ENCODE assay signal across 1 cellular context in the genomic region with DNA sequence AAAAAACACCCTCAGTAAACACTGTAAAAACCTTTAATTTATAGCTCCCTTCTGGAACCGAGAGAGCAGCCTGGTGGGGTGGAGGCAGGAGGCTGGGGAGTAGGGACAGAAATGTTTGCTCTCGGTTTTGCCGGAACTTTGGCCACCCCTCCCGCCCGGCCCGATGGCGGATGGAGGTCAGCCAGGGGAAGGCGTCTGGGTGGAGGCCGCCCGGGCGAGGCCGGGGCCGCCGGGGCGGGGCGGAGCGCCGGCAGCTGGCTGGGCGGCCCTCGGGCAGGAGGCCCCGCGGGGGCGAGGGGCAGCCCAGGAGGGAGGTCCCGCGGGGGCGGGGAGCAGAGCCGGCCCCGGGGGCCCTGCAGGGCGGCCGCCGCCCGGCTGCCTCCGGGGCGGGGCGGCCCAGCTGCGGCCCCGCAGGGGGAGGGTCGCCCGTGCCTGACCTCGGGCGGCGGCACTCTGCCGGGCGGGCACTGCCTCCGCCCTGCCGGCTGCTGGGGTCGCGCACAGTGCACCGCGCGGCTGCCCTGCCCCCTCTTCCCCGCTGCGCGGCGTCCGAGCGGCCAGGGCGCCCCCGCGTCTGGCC.
TF ChIP-seq lines count a peak whose summit lies in the region.

No MANE protein-coding gene starts in this region.

TF ChIP-seq in GM12878, 131 proteins besides CTCF, POLR2A, EP300 and RAD21 (continued from another document and continues in another):
- TF ChIP-seq NR2C2 (IDR thresholded peaks at IDR 0.05; ENCODE audit: borderline replicate concordance, control insufficient read depth, insufficient read length, low read depth) (no peak), NFYA (IDR thresholded peaks at IDR 0.05; ENCODE audit: borderline replicate concordance, low read depth, low read length) (no peak), HDAC2 (IDR thresholded peaks at IDR 0.05) (no peak), JUND (IDR thresholded peaks at IDR 0.05; ENCODE audit: low read depth, low read length) (no peak), MYC (IDR thresholded peaks at IDR 0.05; ENCODE audit: insufficient read depth, insufficient read length, insufficient replicate concordance, low read length, severe bottlenecking) (no peak), LARP7 (IDR thresholded peaks at IDR 0.05) (peak; percentile 71), CREB1 (IDR thresholded peaks at IDR 0.05; ENCODE audit: low read depth) (peak; percentile 32; the same call in 1 of the 2 replicates), CHD2 (IDR thresholded peaks at IDR 0.05; ENCODE audit: borderline replicate concordance, low read depth, low read length) (no peak), CBX3 (IDR thresholded peaks at IDR 0.05; ENCODE audit: borderline replicate concordance, low read depth) (no peak), PML (IDR thresholded peaks at IDR 0.05; ENCODE audit: low read length) (no peak), POLR2AphosphoS5 (IDR thresholded peaks at IDR 0.05; ENCODE audit: low read length) (peak; percentile 74), SMARCA5 (IDR thresholded peaks at IDR 0.05) (peak; percentile 73; the same call in 1 of the 2 replicates), SP1 (IDR thresholded peaks at IDR 0.05; ENCODE audit: low read depth, low read length) (peak; percentile 88), SUZ12 (IDR thresholded peaks at IDR 0.05; ENCODE audit: unreplicated experiment) (no peak), BMI1 (IDR thresholded peaks at IDR 0.05; ENCODE audit: borderline replicate concordance) (no peak), YY1 (IDR thresholded peaks at IDR 0.05; ENCODE audit: low read depth, low read length) (peak; percentile 79), GATAD2B (conservative IDR thresholded peaks at IDR 0.05; ENCODE audit: low read depth) (peak; percentile 38), ZNF207 (IDR thresholded peaks at IDR 0.05; ENCODE audit: borderline replicate concordance) (no peak), RFX5 (IDR thresholded peaks at IDR 0.05; ENCODE audit: low read depth, low read length) (no peak), SIX5 (IDR thresholded peaks at IDR 0.05; ENCODE audit: low read depth, low read length, severe bottlenecking) (no peak), KDM1A (IDR thresholded peaks at IDR 0.05; ENCODE audit: borderline replicate concordance) (no peak), DPF2 (IDR thresholded peaks at IDR 0.05) (0 out of 2 replicates have a peak, but pooled peaks have one; percentile 70), CEBPB (IDR thresholded peaks at IDR 0.05; ENCODE audit: borderline replicate concordance in 1 of 2, low read depth in 2 of 2, low read length in 2 of 2) (no peak), HDAC6 (IDR thresholded peaks at IDR 0.05; ENCODE audit: unreplicated experiment) (no peak), RUNX3 (IDR thresholded peaks at IDR 0.05; ENCODE audit: low read length) (no peak; the same call in 1 of the 2 replicates), POU2F2 (IDR thresholded peaks at IDR 0.05; ENCODE audit: borderline replicate concordance, low read depth, low read length) (no peak), SMC3 (IDR thresholded peaks at IDR 0.05; ENCODE audit: borderline replicate concordance, low read length) (no peak), MTA2 (IDR thresholded peaks at IDR 0.05; ENCODE audit: low read depth) (no peak), STAT1 (conservative IDR thresholded peaks at IDR 0.05) (no peak), SPI1 (IDR thresholded peaks at IDR 0.05; ENCODE audit: borderline replicate concordance, insufficient read depth, low read depth, low read length) (no peak), ETV6 (conservative IDR thresholded peaks at IDR 0.05 in 1 of 2, IDR thresholded peaks at IDR 0.05 in 1 of 2; ENCODE audit: borderline replicate concordance in 1 of 2, low read depth in 1 of 2) (no peak), ZNF217 (IDR thresholded peaks at IDR 0.05) (0 out of 2 replicates have a peak, but pooled peaks have one; percentile 71), BACH1 (IDR thresholded peaks at IDR 0.05; ENCODE audit: borderline replicate concordance) (peak; percentile 55; the same call in 1 of the 2 replicates), KLF5 (IDR thresholded peaks at IDR 0.05; ENCODE audit: partially characterized antibody) (no peak), CHD4 (IDR thresholded peaks at IDR 0.05) (no peak), KAT2A (conservative IDR thresholded peaks at IDR 0.05; ENCODE audit: control insufficient read depth, low read depth, low read length) (no peak), IKZF2 (IDR thresholded peaks at IDR 0.05) (no peak), ATF7 (IDR thresholded peaks at IDR 0.05; ENCODE audit: low read depth) (no peak), ZBED1 (IDR thresholded peaks at IDR 0.05; ENCODE audit: borderline replicate concordance) (no peak), SREBF2 (IDR thresholded peaks at IDR 0.05; ENCODE audit: low read length) (no peak)
- TF ChIP-seq, protein P1, sequence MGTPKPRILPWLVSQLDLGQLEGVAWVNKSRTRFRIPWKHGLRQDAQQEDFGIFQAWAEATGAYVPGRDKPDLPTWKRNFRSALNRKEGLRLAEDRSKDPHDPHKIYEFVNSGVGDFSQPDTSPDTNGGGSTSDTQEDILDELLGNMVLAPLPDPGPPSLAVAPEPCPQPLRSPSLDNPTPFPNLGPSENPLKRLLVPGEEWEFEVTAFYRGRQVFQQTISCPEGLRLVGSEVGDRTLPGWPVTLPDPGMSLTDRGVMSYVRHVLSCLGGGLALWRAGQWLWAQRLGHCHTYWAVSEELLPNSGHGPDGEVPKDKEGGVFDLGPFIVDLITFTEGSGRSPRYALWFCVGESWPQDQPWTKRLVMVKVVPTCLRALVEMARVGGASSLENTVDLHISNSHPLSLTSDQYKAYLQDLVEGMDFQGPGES (IDR thresholded peaks at IDR 0.05) = no peak
- TF ChIP-seq, protein P2, sequence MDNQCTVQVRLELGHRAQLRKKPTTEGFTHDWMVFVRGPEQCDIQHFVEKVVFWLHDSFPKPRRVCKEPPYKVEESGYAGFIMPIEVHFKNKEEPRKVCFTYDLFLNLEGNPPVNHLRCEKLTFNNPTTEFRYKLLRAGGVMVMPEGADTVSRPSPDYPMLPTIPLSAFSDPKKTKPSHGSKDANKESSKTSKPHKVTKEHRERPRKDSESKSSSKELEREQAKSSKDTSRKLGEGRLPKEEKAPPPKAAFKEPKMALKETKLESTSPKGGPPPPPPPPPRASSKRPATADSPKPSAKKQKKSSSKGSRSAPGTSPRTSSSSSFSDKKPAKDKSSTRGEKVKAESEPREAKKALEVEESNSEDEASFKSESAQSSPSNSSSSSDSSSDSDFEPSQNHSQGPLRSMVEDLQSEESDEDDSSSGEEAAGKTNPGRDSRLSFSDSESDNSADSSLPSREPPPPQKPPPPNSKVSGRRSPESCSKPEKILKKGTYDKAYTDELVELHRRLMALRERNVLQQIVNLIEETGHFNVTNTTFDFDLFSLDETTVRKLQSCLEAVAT (IDR thresholded peaks at IDR 0.05) = no peak
- TF ChIP-seq, protein P3, sequence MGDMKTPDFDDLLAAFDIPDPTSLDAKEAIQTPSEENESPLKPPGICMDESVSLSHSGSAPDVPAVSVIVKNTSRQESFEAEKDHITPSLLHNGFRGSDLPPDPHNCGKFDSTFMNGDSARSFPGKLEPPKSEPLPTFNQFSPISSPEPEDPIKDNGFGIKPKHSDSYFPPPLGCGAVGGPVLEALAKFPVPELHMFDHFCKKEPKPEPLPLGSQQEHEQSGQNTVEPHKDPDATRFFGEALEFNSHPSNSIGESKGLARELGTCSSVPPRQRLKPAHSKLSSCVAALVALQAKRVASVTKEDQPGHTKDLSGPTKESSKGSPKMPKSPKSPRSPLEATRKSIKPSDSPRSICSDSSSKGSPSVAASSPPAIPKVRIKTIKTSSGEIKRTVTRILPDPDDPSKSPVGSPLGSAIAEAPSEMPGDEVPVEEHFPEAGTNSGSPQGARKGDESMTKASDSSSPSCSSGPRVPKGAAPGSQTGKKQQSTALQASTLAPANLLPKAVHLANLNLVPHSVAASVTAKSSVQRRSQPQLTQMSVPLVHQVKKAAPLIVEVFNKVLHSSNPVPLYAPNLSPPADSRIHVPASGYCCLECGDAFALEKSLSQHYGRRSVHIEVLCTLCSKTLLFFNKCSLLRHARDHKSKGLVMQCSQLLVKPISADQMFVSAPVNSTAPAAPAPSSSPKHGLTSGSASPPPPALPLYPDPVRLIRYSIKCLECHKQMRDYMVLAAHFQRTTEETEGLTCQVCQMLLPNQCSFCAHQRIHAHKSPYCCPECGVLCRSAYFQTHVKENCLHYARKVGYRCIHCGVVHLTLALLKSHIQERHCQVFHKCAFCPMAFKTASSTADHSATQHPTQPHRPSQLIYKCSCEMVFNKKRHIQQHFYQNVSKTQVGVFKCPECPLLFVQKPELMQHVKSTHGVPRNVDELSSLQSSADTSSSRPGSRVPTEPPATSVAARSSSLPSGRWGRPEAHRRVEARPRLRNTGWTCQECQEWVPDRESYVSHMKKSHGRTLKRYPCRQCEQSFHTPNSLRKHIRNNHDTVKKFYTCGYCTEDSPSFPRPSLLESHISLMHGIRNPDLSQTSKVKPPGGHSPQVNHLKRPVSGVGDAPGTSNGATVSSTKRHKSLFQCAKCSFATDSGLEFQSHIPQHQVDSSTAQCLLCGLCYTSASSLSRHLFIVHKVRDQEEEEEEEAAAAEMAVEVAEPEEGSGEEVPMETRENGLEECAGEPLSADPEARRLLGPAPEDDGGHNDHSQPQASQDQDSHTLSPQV (IDR thresholded peaks at IDR 0.05) = no peak
- TF ChIP-seq, protein P4, sequence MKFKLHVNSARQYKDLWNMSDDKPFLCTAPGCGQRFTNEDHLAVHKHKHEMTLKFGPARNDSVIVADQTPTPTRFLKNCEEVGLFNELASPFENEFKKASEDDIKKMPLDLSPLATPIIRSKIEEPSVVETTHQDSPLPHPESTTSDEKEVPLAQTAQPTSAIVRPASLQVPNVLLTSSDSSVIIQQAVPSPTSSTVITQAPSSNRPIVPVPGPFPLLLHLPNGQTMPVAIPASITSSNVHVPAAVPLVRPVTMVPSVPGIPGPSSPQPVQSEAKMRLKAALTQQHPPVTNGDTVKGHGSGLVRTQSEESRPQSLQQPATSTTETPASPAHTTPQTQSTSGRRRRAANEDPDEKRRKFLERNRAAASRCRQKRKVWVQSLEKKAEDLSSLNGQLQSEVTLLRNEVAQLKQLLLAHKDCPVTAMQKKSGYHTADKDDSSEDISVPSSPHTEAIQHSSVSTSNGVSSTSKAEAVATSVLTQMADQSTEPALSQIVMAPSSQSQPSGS (IDR thresholded peaks at IDR 0.05; ENCODE audit: low read length) = no peak
- TF ChIP-seq, protein P5, sequence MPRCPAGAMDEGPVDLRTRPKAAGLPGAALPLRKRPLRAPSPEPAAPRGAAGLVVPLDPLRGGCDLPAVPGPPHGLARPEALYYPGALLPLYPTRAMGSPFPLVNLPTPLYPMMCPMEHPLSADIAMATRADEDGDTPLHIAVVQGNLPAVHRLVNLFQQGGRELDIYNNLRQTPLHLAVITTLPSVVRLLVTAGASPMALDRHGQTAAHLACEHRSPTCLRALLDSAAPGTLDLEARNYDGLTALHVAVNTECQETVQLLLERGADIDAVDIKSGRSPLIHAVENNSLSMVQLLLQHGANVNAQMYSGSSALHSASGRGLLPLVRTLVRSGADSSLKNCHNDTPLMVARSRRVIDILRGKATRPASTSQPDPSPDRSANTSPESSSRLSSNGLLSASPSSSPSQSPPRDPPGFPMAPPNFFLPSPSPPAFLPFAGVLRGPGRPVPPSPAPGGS (IDR thresholded peaks at IDR 0.05; ENCODE audit: borderline replicate concordance, insufficient read depth, low read depth, low read length, poor library complexity, severe bottlenecking) = peak; percentile 33
- TF ChIP-seq, protein P6, sequence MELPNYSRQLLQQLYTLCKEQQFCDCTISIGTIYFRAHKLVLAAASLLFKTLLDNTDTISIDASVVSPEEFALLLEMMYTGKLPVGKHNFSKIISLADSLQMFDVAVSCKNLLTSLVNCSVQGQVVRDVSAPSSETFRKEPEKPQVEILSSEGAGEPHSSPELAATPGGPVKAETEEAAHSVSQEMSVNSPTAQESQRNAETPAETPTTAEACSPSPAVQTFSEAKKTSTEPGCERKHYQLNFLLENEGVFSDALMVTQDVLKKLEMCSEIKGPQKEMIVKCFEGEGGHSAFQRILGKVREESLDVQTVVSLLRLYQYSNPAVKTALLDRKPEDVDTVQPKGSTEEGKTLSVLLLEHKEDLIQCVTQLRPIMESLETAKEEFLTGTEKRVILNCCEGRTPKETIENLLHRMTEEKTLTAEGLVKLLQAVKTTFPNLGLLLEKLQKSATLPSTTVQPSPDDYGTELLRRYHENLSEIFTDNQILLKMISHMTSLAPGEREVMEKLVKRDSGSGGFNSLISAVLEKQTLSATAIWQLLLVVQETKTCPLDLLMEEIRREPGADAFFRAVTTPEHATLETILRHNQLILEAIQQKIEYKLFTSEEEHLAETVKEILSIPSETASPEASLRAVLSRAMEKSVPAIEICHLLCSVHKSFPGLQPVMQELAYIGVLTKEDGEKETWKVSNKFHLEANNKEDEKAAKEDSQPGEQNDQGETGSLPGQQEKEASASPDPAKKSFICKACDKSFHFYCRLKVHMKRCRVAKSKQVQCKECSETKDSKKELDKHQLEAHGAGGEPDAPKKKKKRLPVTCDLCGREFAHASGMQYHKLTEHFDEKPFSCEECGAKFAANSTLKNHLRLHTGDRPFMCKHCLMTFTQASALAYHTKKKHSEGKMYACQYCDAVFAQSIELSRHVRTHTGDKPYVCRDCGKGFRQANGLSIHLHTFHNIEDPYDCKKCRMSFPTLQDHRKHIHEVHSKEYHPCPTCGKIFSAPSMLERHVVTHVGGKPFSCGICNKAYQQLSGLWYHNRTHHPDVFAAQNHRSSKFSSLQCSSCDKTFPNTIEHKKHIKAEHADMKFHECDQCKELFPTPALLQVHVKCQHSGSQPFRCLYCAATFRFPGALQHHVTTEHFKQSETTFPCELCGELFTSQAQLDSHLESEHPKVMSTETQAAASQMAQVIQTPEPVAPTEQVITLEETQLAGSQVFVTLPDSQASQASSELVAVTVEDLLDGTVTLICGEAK (IDR thresholded peaks at IDR 0.05; ENCODE audit: borderline replicate concordance) = no peak
- TF ChIP-seq, protein P7, sequence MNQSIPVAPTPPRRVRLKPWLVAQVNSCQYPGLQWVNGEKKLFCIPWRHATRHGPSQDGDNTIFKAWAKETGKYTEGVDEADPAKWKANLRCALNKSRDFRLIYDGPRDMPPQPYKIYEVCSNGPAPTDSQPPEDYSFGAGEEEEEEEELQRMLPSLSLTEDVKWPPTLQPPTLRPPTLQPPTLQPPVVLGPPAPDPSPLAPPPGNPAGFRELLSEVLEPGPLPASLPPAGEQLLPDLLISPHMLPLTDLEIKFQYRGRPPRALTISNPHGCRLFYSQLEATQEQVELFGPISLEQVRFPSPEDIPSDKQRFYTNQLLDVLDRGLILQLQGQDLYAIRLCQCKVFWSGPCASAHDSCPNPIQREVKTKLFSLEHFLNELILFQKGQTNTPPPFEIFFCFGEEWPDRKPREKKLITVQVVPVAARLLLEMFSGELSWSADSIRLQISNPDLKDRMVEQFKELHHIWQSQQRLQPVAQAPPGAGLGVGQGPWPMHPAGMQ (IDR thresholded peaks at IDR 0.05; ENCODE audit: borderline replicate concordance) = no peak
- TF ChIP-seq, protein P8, sequence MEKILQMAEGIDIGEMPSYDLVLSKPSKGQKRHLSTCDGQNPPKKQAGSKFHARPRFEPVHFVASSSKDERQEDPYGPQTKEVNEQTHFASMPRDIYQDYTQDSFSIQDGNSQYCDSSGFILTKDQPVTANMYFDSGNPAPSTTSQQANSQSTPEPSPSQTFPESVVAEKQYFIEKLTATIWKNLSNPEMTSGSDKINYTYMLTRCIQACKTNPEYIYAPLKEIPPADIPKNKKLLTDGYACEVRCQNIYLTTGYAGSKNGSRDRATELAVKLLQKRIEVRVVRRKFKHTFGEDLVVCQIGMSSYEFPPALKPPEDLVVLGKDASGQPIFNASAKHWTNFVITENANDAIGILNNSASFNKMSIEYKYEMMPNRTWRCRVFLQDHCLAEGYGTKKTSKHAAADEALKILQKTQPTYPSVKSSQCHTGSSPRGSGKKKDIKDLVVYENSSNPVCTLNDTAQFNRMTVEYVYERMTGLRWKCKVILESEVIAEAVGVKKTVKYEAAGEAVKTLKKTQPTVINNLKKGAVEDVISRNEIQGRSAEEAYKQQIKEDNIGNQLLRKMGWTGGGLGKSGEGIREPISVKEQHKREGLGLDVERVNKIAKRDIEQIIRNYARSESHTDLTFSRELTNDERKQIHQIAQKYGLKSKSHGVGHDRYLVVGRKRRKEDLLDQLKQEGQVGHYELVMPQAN (conservative IDR thresholded peaks at IDR 0.05) = 0 out of 2 replicates have a peak, but pooled peaks have one; percentile 48
